In genomic region chr19:49427339-49427738, GRCh38 we compare ENCODE assay signal across 1 cellular context.
TF ChIP-seq lines count a peak whose summit lies in the region.

No MANE protein-coding gene starts in this region.

TF ChIP-seq in GM23338, 12 proteins besides CTCF, POLR2A, EP300 and RAD21 (continued from another document):
- TF ChIP-seq ZNF462 (CRISPR knock-in tag; IDR thresholded peaks at IDR 0.05) (no peak), EZH2 (IDR thresholded peaks at IDR 0.05; ENCODE audit: low read depth, unreplicated experiment) (no peak)
